Comparison of ENCODE assay signal across 16 cellular contexts in genomic region chr13:93004919-93005318, GRCh38.
DNase-seq lines count a peak whose midpoint lies in the region; ATAC-seq and TF ChIP-seq lines count a peak whose summit lies in the region.
"Had no signal": no experiment of that assay in that cellular context is flagged by ENCODE, and none has a peak within 500 bp of the region (broad histone marks: within the 10 kb centered on the region; RNA-seq: fewer than 3 reads in every experiment).

No MANE protein-coding gene starts in this region.

- no peak overlapping the region for H3K27ac Mint-ChIP-seq in type B pancreatic cell
- H3K27ac Mint-ChIP-seq: activated CD8-positive, alpha-beta T cell treated with anti-CD3 and anti-CD28 coated beads, Interleukin-2, amount 10 ng/mL, durations not matched to agents 7 days and 5 days had no signal

- ATAC-seq in Right ventricle myocardium superior (ENCODE audit: poor library complexity) (no peak), HG03135 (IDR thresholded peaks at IDR 0.05; ENCODE audit: unreplicated experiment) (no peak)
- ATAC-seq: activated CD8-positive, alpha-beta T cell treated with anti-CD3 and anti-CD28 coated beads, Interleukin-2, amount 10 ng/mL, durations not matched to agents 7 days and 5 days had no signal

- no peaks in the 10 kb centered on the region for H3K79me2 ChIP-seq in OCI-LY1 (ENCODE audit: insufficient read depth, low read length)

- H3F3A ChIP-seq in OCI-LY1 (ENCODE audit: insufficient read depth, low read length): no peaks in the 10 kb centered on the region

- H4K20me1 ChIP-seq in OCI-LY1 (ENCODE audit: insufficient read depth, low read length): no peaks in the 10 kb centered on the region

- TF ChIP-seq CTCF in OCI-LY1 (IDR thresholded peaks at IDR 0.05; ENCODE audit: low read length): peak; percentile 37; the same call in 1 of the 2 replicates
- TF ChIP-seq CTCF in type B pancreatic cell (conservative IDR thresholded peaks at IDR 0.05): peak; percentile 15
- TF ChIP-seq CTCF in ovary (IDR thresholded peaks at IDR 0.05): no peak

- no peak for TF ChIP-seq EP300 in ovary (IDR thresholded peaks at IDR 0.05)

- intact Hi-C loops in ovary (cut with DNase I) (no loop called here), Right ventricle myocardium superior (cut with DNase I) (no loop called here)

- no peaks in the 10 kb centered on the region for H3K36me3 Mint-ChIP-seq in type B pancreatic cell

- H3K4me2 ChIP-seq in OCI-LY1 (ENCODE audit: low read length): no peak overlapping the region

- H3K9ac ChIP-seq in OCI-LY1 (ENCODE audit: low read length): no peak overlapping the region

- no peaks in the 10 kb centered on the region for H3K4me1 Mint-ChIP-seq in type B pancreatic cell (ENCODE audit: unreplicated experiment)
- H3K4me1 Mint-ChIP-seq: central memory CD8-positive, alpha-beta T cell had no signal

- no peaks in the 10 kb centered on the region for H3K9me3 ChIP-seq in OCI-LY1 (ENCODE audit: low read length)
- peaks cover 0 to 3% of the 10 kb centered on the region in 2 donors for H3K9me3 ChIP-seq in ovary

- H3K4me3 Mint-ChIP-seq in type B pancreatic cell: no peak overlapping the region
- H3K4me3 Mint-ChIP-seq: activated CD8-positive, alpha-beta T cell treated with anti-CD3 and anti-CD28 coated beads, Interleukin-2, amount 10 ng/mL, durations not matched to agents 7 days and 5 days; central memory CD8-positive, alpha-beta T cell had no signal

- H3K27me3 ChIP-seq in OCI-LY1 (ENCODE audit: insufficient read depth, low read length) (no peaks in the 10 kb centered on the region), ovary (no peaks in the 10 kb centered on the region)
- H3K27me3 ChIP-seq: tibial nerve had no signal

- no peaks in the 10 kb centered on the region for H3K27me3 Mint-ChIP-seq in type B pancreatic cell
- H3K27me3 Mint-ChIP-seq: central memory CD8-positive, alpha-beta T cell had no signal

- no peak overlapping the region for H2AFZ ChIP-seq in OCI-LY1 (ENCODE audit: low read length)

- H3K36me3 ChIP-seq in OCI-LY1 (ENCODE audit: insufficient read depth, low read length) (no peaks in the 10 kb centered on the region), ovary (no peaks in the 10 kb centered on the region)
- H3K36me3 ChIP-seq: left ventricle myocardium inferior, tibial nerve had no signal

- H3K4me3 ChIP-seq in OCI-LY1 (ENCODE audit: low read depth, low read length, poor library complexity, severe bottlenecking): no peak overlapping the region
- H3K4me3 ChIP-seq in ovary: no peak overlapping the region
- H3K4me3 ChIP-seq: left ventricle myocardium inferior, tibial nerve had no signal

- no peaks in the 10 kb centered on the region for H3K4me1 ChIP-seq in OCI-LY1 (ENCODE audit: insufficient read depth, low read length, severe bottlenecking)
- no peaks in the 10 kb centered on the region for H3K4me1 ChIP-seq in ovary (ENCODE audit: insufficient read depth)
- H3K4me1 ChIP-seq: left ventricle myocardium inferior, tibial nerve had no signal

- no peak for TF ChIP-seq POLR2A in ovary (IDR thresholded peaks at IDR 0.05)

- DNase-seq in NCI-H526 (lab: John Stamatoyannopoulos, UW): peak; percentile 23 to 40
- DNase-seq in NCI-H526 treated with DMSO at 0.1 percent for 48 hours (lab: John Stamatoyannopoulos, UW): no peak
- peak; percentile 31 for DNase-seq in fibroblast of peridontal ligament (ENCODE audit: extremely low read depth)
- DNase-seq in type B pancreatic cell (ENCODE audit: extremely low spot score, unreplicated experiment): no peak
- DNase-seq in ovary: no peak
- no peak for DNase-seq in Right ventricle myocardium superior
- DNase-seq: activated CD8-positive, alpha-beta T cell treated with anti-CD3 and anti-CD28 coated beads, Interleukin-2, amount 10 ng/mL, durations not matched to agents 7 days and 5 days; activated naive CD4-positive, alpha-beta T cell; left ventricle myocardium inferior; NCI-H1436; stimulated activated CD4-positive, alpha-beta T cell treated with anti-CD3 and anti-CD28 coated beads, Interleukin-12 subunit alpha, Interleukin-12 subunit beta, amount 100 ng/mL, for 4 hours had no signal

- H3K27ac ChIP-seq in OCI-LY1 (ENCODE audit: low read depth, low read length, poor library complexity, severe bottlenecking) (no peak overlapping the region), ovary (no peak overlapping the region)
- H3K27ac ChIP-seq: HL-60, left ventricle myocardium inferior, tibial nerve had no signal

- H3K9me2 ChIP-seq in OCI-LY1 (ENCODE audit: low read depth, low read length): no peaks in the 10 kb centered on the region

- peaks cover 15% of the 10 kb centered on the region for H3K9me3 Mint-ChIP-seq in type B pancreatic cell

Comparison
In these comparisons a context has a peak if more than half of its experiments do, and no peak if none do; other contexts are left out.
1. DNase-seq: peak in NCI-H526 (2 of 2) and fibroblast of peridontal ligament (single experiment); none in NCI-H526 treated with DMSO at 0.1 percent for 48 hours (single experiment), type B pancreatic cell (single experiment), ovary (0 of 5) and Right ventricle myocardium superior (single experiment).
2. CTCF ChIP-seq: peak in OCI-LY1 (single experiment) and type B pancreatic cell (single experiment); none in ovary (0 of 3).